Comparison of ENCODE assay signal across 8 cellular contexts in genomic region chr1:234613128-234613875, GRCh38. TPM values are rescaled to one million over a fixed set of nuclear protein-coding genes. Genes with fewer than 3 reads are reported as not detected.
DNase-seq lines count a peak whose midpoint lies in the region; ATAC-seq and TF ChIP-seq lines count a peak whose summit lies in the region.

No MANE protein-coding gene starts in this region.

- intact Hi-C loops in activated CD4-positive, alpha-beta T cell treated with anti-CD3 and anti-CD28 coated beads for 36 hours (cut with DNase I, micrococcal nuclease): loop anchor here in 1 of 2 experiments (2.0 to 5.0 kb wide), 2 partner anchors 64 to 155 kb away; no protein-coding TSS in a partner anchor
- intact Hi-C loops in right lobe of liver (cut with DNase I): loop anchor here (5.0 to 10.0 kb wide), 5 partner anchors 101 to 461 kb away; no protein-coding TSS in a partner anchor

- peaks cover 38% of the 10 kb centered on the region for H3K4me1 Mint-ChIP-seq in activated CD4-positive, alpha-beta T cell treated with anti-CD3 and anti-CD28 coated beads for 36 hours

- TF ChIP-seq POLR2A in right lobe of liver (IDR thresholded peaks at IDR 0.05): no peak

- DNase-seq in activated CD4-positive, alpha-beta T cell treated with anti-CD3 and anti-CD28 coated beads for 36 hours: no peak
- DNase-seq in activated CD4-positive, alpha-beta T cell treated with anti-CD3 and anti-CD28 coated beads, Interleukin-2, amount 50 U/mL, for 1 hour: no peak
- DNase-seq in NCI-H524 treated with DMSO at 0.1 percent for 48 hours (lab: John Stamatoyannopoulos, UW): peak; percentile 29
- DNase-seq in amniotic stem cell (lab: John Stamatoyannopoulos, UW): peak; percentile 60
- no peak for DNase-seq in right lobe of liver
- no peak for DNase-seq in COLO668 (lab: John Stamatoyannopoulos, UW; ENCODE audit: unreplicated experiment)
- DNase-seq in GM19240 (ENCODE audit: insufficient read length, low spot score): no peak

- no peak for ATAC-seq in activated CD4-positive, alpha-beta T cell treated with anti-CD3 and anti-CD28 coated beads for 36 hours
- no peak for ATAC-seq in right lobe of liver

- peaks cover 2% of the 10 kb centered on the region for H3K36me3 Mint-ChIP-seq in activated CD4-positive, alpha-beta T cell treated with anti-CD3 and anti-CD28 coated beads for 36 hours (ENCODE audit: low read depth)

- H3K36me3 ChIP-seq in right lobe of liver (peaks cover 0 to 2% (median 0%) of the 10 kb centered on the region in 4 donors), thymus (ENCODE audit: control insufficient read depth, insufficient read depth) (no peaks in the 10 kb centered on the region)

- POLR2A ChIA-PET in activated CD4-positive, alpha-beta T cell treated with anti-CD3 and anti-CD28 coated beads for 36 hours (lab: Charles Lee): interaction anchor here (0.6 to 2.5 kb wide), 7 partner anchors 71 to 458 kb away, joined by 3 to 20 read pairs (median 4); no protein-coding TSS in a partner anchor

- WGBS in right lobe of liver (ENCODE audit: insufficient coverage, low coverage, low lambda C conversion rate, missing lambda C conversion rate): 9% methylated on average over 11 of the region's 12 CpGs
- 26% methylated on average over 12 of the region's 12 CpGs for WGBS in thymus

- no peaks in the 10 kb centered on the region for H3K9me3 Mint-ChIP-seq in activated CD4-positive, alpha-beta T cell treated with anti-CD3 and anti-CD28 coated beads for 36 hours (ENCODE audit: low read depth)

- no peaks in the 10 kb centered on the region for H3K27me3 Mint-ChIP-seq in activated CD4-positive, alpha-beta T cell treated with anti-CD3 and anti-CD28 coated beads for 36 hours

- CTCF ChIA-PET in activated CD4-positive, alpha-beta T cell treated with anti-CD3 and anti-CD28 coated beads for 36 hours (lab: Charles Lee): interaction anchor here (0.6 to 1.4 kb wide), 4 partner anchors 15 to 1249 kb away, joined by 3 to 6 read pairs (median 4); no protein-coding TSS in a partner anchor

- H3K4me3 ChIP-seq in right lobe of liver (peak overlapping the region in 2 of 3 donors; percentile 9 to 36), thymus (ENCODE audit: low read length) (peak overlapping the region; percentile 88)

- no peaks in the 10 kb centered on the region for H3K27me3 ChIP-seq in right lobe of liver
- no peaks in the 10 kb centered on the region for H3K27me3 ChIP-seq in thymus (ENCODE audit: control insufficient read depth, insufficient read depth)

- H3K4me1 ChIP-seq in right lobe of liver (peaks cover 0 to 55% (median 22%) of the 10 kb centered on the region in 4 donors), thymus (ENCODE audit: control insufficient read depth, insufficient read depth, low read length) (peaks cover 27% of the 10 kb centered on the region)

- H3K27ac Mint-ChIP-seq in activated CD4-positive, alpha-beta T cell treated with anti-CD3 and anti-CD28 coated beads for 36 hours: peak overlapping the region; percentile 99

- peak overlapping the region; percentile 70 for H3K4me3 Mint-ChIP-seq in activated CD4-positive, alpha-beta T cell treated with anti-CD3 and anti-CD28 coated beads for 36 hours

- H3K27ac ChIP-seq in right lobe of liver (peak overlapping the region; percentile 96 to 100 (median 98)), thymus (ENCODE audit: low read depth) (peak overlapping the region; percentile 100)

- H3K9me3 ChIP-seq in right lobe of liver: no peaks in the 10 kb centered on the region
- no peaks in the 10 kb centered on the region for H3K9me3 ChIP-seq in thymus (ENCODE audit: control insufficient read depth)

- no peak for TF ChIP-seq CTCF in right lobe of liver (IDR thresholded peaks at IDR 0.05)

RNA-seq across cellular contexts. Expression of gene IRF2BP2, which starts 3.3 kb away (rescaled TPM):
- total RNA-seq in activated CD4-positive, alpha-beta T cell treated with anti-CD3 and anti-CD28 coated beads for 36 hours: 100 to 1,000 TPM; 132 to 200 TPM
- 10 to 100 TPM; 35.3 to 93.2 (median 56.8) TPM for total RNA-seq in right lobe of liver
- polyA plus RNA-seq in thymus: 60.3 TPM

Comparison
In these comparisons a context has a peak if more than half of its experiments do, and no peak if none do; other contexts are left out.
1. DNase-seq: peak in NCI-H524 treated with DMSO at 0.1 percent for 48 hours (single experiment) and amniotic stem cell (single experiment); none in activated CD4-positive, alpha-beta T cell treated with anti-CD3 and anti-CD28 coated beads for 36 hours (single experiment), activated CD4-positive, alpha-beta T cell treated with anti-CD3 and anti-CD28 coated beads, Interleukin-2, amount 50 U/mL, for 1 hour (single experiment), right lobe of liver (0 of 3), COLO668 (single experiment) and GM19240 (single experiment).